ENCODE assay signal across 1 cellular context in the genomic region with DNA sequence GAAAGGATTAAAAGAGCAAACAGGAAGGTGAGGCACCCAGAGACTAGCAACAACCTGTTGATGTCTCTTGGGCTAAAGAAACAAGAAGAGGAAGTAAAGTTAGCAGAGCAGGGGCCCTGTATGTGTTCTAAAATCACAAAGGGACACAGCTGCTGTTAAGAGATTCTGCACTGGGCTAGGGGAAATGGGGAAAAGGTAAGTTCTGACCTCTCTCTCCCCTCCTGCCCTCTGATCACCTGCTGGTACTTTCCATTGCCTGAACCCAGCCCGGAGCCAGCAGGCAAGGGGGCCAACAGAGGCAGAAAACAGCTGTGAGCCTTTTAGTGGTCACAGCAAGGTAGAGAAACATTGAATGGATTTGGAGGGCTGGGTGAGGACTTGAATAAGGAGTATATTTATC.
A peak's percentile ranks its signal among the peaks of the same experiment; 100 is the strongest.
TF ChIP-seq lines count a peak whose summit lies in the region.

No MANE protein-coding gene starts in this region.

TF ChIP-seq in GM12878, 131 proteins besides CTCF, POLR2A, EP300 and RAD21 (continued from another document and continues in another):
- TF ChIP-seq ELK1 (IDR thresholded peaks at IDR 0.05; ENCODE audit: low read depth, low read length) (no peak), SMARCA5 (IDR thresholded peaks at IDR 0.05) (peak; percentile 79; the same call in 1 of the 2 replicates), IKZF1 (conservative IDR thresholded peaks at IDR 0.05) (peak; percentile 75), JUND (IDR thresholded peaks at IDR 0.05; ENCODE audit: low read depth, low read length) (no peak), DPF2 (IDR thresholded peaks at IDR 0.05) (peak; percentile 67), SMAD1 (IDR thresholded peaks at IDR 0.05; ENCODE audit: low read depth, partially characterized antibody) (no peak), JUNB (IDR thresholded peaks at IDR 0.05) (no peak), ZNF24 (IDR thresholded peaks at IDR 0.05) (no peak), BACH1 (IDR thresholded peaks at IDR 0.05; ENCODE audit: borderline replicate concordance) (no peak), NBN (IDR thresholded peaks at IDR 0.05) (peak; percentile 70), PBX3 (IDR thresholded peaks at IDR 0.05; ENCODE audit: insufficient replicate concordance, low read depth, low read length) (no peak), CREB1 (IDR thresholded peaks at IDR 0.05; ENCODE audit: low read depth) (no peak), BMI1 (IDR thresholded peaks at IDR 0.05; ENCODE audit: borderline replicate concordance) (peak; percentile 30; the same call in 1 of the 2 replicates), WRNIP1 (IDR thresholded peaks at IDR 0.05; ENCODE audit: borderline replicate concordance, low read depth, low read length) (no peak), RCOR1 (conservative IDR thresholded peaks at IDR 0.05; ENCODE audit: low read depth, low read length) (no peak), ZBTB40 (IDR thresholded peaks at IDR 0.05; ENCODE audit: borderline replicate concordance) (no peak), RB1 (IDR thresholded peaks at IDR 0.05; ENCODE audit: borderline replicate concordance) (no peak), TBL1XR1 (IDR thresholded peaks at IDR 0.05; ENCODE audit: low read depth, low read length) (0 out of 2 replicates have a peak, but pooled peaks have one; percentile 16), KLF5 (IDR thresholded peaks at IDR 0.05; ENCODE audit: partially characterized antibody) (no peak), REST (IDR thresholded peaks at IDR 0.05; ENCODE audit: low read depth, low read length) (no peak), ATF7 (IDR thresholded peaks at IDR 0.05; ENCODE audit: low read depth) (0 out of 2 replicates have a peak, but pooled peaks have one; percentile 14), SIX5 (IDR thresholded peaks at IDR 0.05; ENCODE audit: low read depth, low read length, severe bottlenecking) (no peak), BCL3 (IDR thresholded peaks at IDR 0.05; ENCODE audit: borderline replicate concordance, insufficient read depth, low read depth, low read length, poor library complexity, severe bottlenecking) (no peak), FOXK2 (IDR thresholded peaks at IDR 0.05) (no peak), USF2 (IDR thresholded peaks at IDR 0.05; ENCODE audit: borderline replicate concordance, low read depth, low read length) (no peak), PRDM15 (CRISPR knock-in tag; IDR thresholded peaks at IDR 0.05) (no peak), NR2C1 (IDR thresholded peaks at IDR 0.05) (no peak), CUX1 (IDR thresholded peaks at IDR 0.05; ENCODE audit: insufficient replicate concordance, low read depth, low read length) (no peak), EZH2 (IDR thresholded peaks at IDR 0.05; ENCODE audit: borderline replicate concordance, control insufficient read depth, low read depth, low read length) (no peak)
- TF ChIP-seq, protein P1, sequence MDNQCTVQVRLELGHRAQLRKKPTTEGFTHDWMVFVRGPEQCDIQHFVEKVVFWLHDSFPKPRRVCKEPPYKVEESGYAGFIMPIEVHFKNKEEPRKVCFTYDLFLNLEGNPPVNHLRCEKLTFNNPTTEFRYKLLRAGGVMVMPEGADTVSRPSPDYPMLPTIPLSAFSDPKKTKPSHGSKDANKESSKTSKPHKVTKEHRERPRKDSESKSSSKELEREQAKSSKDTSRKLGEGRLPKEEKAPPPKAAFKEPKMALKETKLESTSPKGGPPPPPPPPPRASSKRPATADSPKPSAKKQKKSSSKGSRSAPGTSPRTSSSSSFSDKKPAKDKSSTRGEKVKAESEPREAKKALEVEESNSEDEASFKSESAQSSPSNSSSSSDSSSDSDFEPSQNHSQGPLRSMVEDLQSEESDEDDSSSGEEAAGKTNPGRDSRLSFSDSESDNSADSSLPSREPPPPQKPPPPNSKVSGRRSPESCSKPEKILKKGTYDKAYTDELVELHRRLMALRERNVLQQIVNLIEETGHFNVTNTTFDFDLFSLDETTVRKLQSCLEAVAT (IDR thresholded peaks at IDR 0.05) = 0 out of 2 replicates have a peak, but pooled peaks have one; percentile 14
